ENCODE assay signal across 8 cellular contexts in genomic region chr7:94301024-94301588, GRCh38.
A peak's percentile ranks its signal among the peaks of the same experiment; 100 is the strongest.
DNase-seq lines count a peak whose midpoint lies in the region; ATAC-seq and TF ChIP-seq lines count a peak whose summit lies in the region.

No MANE protein-coding gene starts in this region.

- H3K4me3 ChIP-seq in iPS-18a (ENCODE audit: low read length) (peak overlapping the region; percentile 26), spleen (no peak overlapping the region)

- DNase-seq in HFFc6 (peak; percentile 96), astrocyte of the hippocampus (ENCODE audit: low read depth, low spot score) (peak; percentile 96), spleen (no peak)
- DNase-seq in activated naive CD4-positive, alpha-beta T cell treated with anti-CD3 and anti-CD28 coated beads, Interleukin-2, amount 50 U/mL, for 72 hours (ENCODE audit: low spot score in 2 of 2): no peak

- ATAC-seq in activated naive CD4-positive, alpha-beta T cell treated with anti-CD3 and anti-CD28 coated beads, Interleukin-2, amount 50 U/mL, for 72 hours: no peak
- ATAC-seq in GM18498 (IDR thresholded peaks at IDR 0.05; ENCODE audit: unreplicated experiment) (no peak), GM21423 (IDR thresholded peaks at IDR 0.05; ENCODE audit: unreplicated experiment) (no peak), HG02798 (IDR thresholded peaks at IDR 0.05; ENCODE audit: poor library complexity, unreplicated experiment) (no peak)

- H3K4me3 Mint-ChIP-seq in HFFc6: peak overlapping the region; percentile 76

- peak overlapping the region; percentile 99 for H3K27ac Mint-ChIP-seq in HFFc6
- no peak overlapping the region for H3K27ac Mint-ChIP-seq in activated naive CD4-positive, alpha-beta T cell treated with anti-CD3 and anti-CD28 coated beads, Interleukin-2, amount 50 U/mL, for 72 hours

- WGBS in spleen, 5 donors: 70 to 77% (median 71%) methylated on average over 6 of the region's 6 CpGs

- H3K9me3 Mint-ChIP-seq in HFFc6: no peaks in the 10 kb centered on the region
- H3K9me3 Mint-ChIP-seq in activated naive CD4-positive, alpha-beta T cell treated with anti-CD3 and anti-CD28 coated beads, Interleukin-2, amount 50 U/mL, for 72 hours: peaks cover 4 to 10% of the 10 kb centered on the region in 2 donors

- H3K36me3 ChIP-seq in iPS-18a (ENCODE audit: control insufficient read depth, low read depth, low read length) (no peaks in the 10 kb centered on the region), spleen (no peaks in the 10 kb centered on the region)

- TF ChIP-seq POLR2A in spleen (IDR thresholded peaks at IDR 0.05): no peak

- no peaks in the 10 kb centered on the region for H3K27me3 ChIP-seq in iPS-18a (ENCODE audit: control insufficient read depth, insufficient read depth, low read length)
- H3K27me3 ChIP-seq in spleen (replicated peaks in 1 of 7): no peaks in the 10 kb centered on the region

- peaks cover 6% of the 10 kb centered on the region for H3K36me3 Mint-ChIP-seq in HFFc6 (ENCODE audit: low read depth)
- no peaks in the 10 kb centered on the region for H3K36me3 Mint-ChIP-seq in activated naive CD4-positive, alpha-beta T cell treated with anti-CD3 and anti-CD28 coated beads, Interleukin-2, amount 50 U/mL, for 72 hours

- H3K4me1 Mint-ChIP-seq in HFFc6 (ENCODE audit: low read depth): peaks cover 96% of the 10 kb centered on the region

- H3K9ac ChIP-seq in iPS-18a (ENCODE audit: low read length): no peak overlapping the region

- TF ChIP-seq CTCF in HFFc6 (IDR thresholded peaks at IDR 0.05): peak; percentile 51
- TF ChIP-seq CTCF in spleen (IDR thresholded peaks at IDR 0.05 in 8 of 11, conservative IDR thresholded peaks at IDR 0.05 in 3 of 11): no peak

- H3K4me1 ChIP-seq in iPS-18a (ENCODE audit: control insufficient read depth, low read depth, low read length) (peaks cover 34% of the 10 kb centered on the region), spleen (peaks cover 0 to 2% (median 0%) of the 10 kb centered on the region in 6 donors)

- intact Hi-C loops in spleen (cut with DNase I; ENCODE audit: low total_unique reads): no loop called here

- no peaks in the 10 kb centered on the region for H3K9me3 ChIP-seq in iPS-18a (ENCODE audit: control insufficient read depth, low read depth, low read length)
- no peaks in the 10 kb centered on the region for H3K9me3 ChIP-seq in spleen

- H3K27me3 Mint-ChIP-seq in HFFc6 (ENCODE audit: insufficient read depth): peaks cover 5% of the 10 kb centered on the region; the same call in 1 of the 2 replicates

- peak overlapping the region; percentile 38 for H3K27ac ChIP-seq in iPS-18a (ENCODE audit: low read length)
- peak overlapping the region in 6 of 8 donors; percentile 26 to 66 (median 52) for H3K27ac ChIP-seq in spleen

Comparison
In these comparisons a context has a peak if more than half of its experiments do, and no peak if none do; other contexts are left out.
1. DNase-seq: peak in HFFc6 (single experiment) and astrocyte of the hippocampus (single experiment); none in spleen (single experiment) and activated naive CD4-positive, alpha-beta T cell treated with anti-CD3 and anti-CD28 coated beads, Interleukin-2, amount 50 U/mL, for 72 hours (0 of 2).